In the genomic region with DNA sequence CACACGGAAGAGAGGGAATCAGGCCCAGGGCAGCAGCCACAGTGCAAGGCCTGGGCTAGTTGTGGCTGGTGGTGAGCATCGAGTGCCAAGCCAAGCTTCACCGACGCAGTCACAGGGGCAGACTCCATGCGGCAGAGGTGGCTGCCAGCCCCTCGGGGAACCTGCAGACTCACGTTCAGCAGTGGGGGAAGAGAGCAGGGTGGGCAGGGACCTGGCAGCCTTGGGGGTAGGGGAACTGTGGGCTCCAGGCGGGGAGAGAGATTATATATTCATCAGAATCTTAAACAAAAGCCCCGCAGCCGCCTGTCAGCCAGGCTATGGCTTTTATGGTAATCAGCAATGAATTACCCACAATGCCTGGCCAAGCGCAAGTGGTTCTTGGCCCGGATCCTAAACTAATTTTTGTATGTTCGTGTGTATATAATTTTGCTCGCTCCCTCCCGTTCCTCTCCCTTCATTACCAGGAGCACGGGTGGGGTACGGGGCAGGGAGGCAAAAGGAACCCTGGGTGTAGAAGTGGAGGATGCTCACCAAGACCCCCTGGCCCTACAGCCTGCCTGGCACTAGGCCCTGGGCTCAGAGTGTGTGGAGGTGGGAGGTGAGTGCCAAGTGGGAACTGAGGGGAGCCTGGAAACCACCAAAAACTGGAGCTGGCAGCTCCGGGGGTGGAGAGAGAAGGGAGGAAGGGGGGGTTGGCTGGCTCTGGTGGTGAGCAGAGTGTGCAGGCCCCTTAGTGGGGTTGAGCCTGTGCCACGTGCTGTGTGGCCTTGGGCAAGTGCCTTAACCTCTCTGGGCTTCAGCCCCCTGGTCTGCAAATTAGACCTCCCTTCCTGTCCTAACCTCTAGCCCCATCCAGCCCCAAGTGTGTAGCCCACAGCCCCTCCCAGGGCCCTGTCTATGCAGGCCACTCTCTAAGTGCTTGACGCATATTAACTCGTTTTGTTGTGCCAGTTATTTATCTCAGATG, we compare ENCODE assay signal across 1 cellular context.
A peak's percentile ranks its signal among the peaks of the same experiment; 100 is the strongest.
TF ChIP-seq lines count a peak whose summit lies in the region.

No MANE protein-coding gene starts in this region.

TF ChIP-seq in GM12878, 131 proteins besides CTCF, POLR2A, EP300 and RAD21:
- TF ChIP-seq, protein P1, sequence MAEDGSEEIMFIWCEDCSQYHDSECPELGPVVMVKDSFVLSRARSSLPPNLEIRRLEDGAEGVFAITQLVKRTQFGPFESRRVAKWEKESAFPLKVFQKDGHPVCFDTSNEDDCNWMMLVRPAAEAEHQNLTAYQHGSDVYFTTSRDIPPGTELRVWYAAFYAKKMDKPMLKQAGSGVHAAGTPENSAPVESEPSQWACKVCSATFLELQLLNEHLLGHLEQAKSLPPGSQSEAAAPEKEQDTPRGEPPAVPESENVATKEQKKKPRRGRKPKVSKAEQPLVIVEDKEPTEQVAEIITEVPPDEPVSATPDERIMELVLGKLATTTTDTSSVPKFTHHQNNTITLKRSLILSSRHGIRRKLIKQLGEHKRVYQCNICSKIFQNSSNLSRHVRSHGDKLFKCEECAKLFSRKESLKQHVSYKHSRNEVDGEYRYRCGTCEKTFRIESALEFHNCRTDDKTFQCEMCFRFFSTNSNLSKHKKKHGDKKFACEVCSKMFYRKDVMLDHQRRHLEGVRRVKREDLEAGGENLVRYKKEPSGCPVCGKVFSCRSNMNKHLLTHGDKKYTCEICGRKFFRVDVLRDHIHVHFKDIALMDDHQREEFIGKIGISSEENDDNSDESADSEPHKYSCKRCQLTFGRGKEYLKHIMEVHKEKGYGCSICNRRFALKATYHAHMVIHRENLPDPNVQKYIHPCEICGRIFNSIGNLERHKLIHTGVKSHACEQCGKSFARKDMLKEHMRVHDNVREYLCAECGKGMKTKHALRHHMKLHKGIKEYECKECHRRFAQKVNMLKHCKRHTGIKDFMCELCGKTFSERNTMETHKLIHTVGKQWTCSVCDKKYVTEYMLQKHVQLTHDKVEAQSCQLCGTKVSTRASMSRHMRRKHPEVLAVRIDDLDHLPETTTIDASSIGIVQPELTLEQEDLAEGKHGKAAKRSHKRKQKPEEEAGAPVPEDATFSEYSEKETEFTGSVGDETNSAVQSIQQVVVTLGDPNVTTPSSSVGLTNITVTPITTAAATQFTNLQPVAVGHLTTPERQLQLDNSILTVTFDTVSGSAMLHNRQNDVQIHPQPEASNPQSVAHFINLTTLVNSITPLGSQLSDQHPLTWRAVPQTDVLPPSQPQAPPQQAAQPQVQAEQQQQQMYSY (CRISPR knock-in tag; IDR thresholded peaks at IDR 0.05), result no peak
- TF ChIP-seq PML (IDR thresholded peaks at IDR 0.05; ENCODE audit: low read length) (no peak), ZNF687 (IDR thresholded peaks at IDR 0.05) (no peak), POLR2AphosphoS5 (IDR thresholded peaks at IDR 0.05; ENCODE audit: low read length) (no peak), ZNF24 (IDR thresholded peaks at IDR 0.05) (no peak), FOXK2 (IDR thresholded peaks at IDR 0.05) (no peak), RCOR1 (conservative IDR thresholded peaks at IDR 0.05; ENCODE audit: low read depth, low read length) (no peak), BACH1 (IDR thresholded peaks at IDR 0.05; ENCODE audit: borderline replicate concordance) (peak; percentile 27; the same call in 1 of the 2 replicates)
